Comparison of ENCODE assay signal across 10 cellular contexts in genomic region chr10:126049741-126050140, GRCh38.
DNase-seq lines count a peak whose midpoint lies in the region; ATAC-seq and TF ChIP-seq lines count a peak whose summit lies in the region.
"Had no signal": no experiment of that assay in that cellular context is flagged by ENCODE, and none has a peak within 500 bp of the region (broad histone marks: within the 10 kb centered on the region; RNA-seq: fewer than 3 reads in every experiment).

No MANE protein-coding gene starts in this region.

- TF ChIP-seq CTCF in cardiac fibroblast (IDR thresholded peaks at IDR 0.05; ENCODE audit: low read depth, low read length) (no peak), thyroid gland (IDR thresholded peaks at IDR 0.05) (no peak)

- H3K27me3 ChIP-seq in right cardiac atrium (ENCODE audit: control insufficient read depth, insufficient read depth), result no peaks in the 10 kb centered on the region
- no peaks in the 10 kb centered on the region for H3K27me3 ChIP-seq in thyroid gland

- H3K9me3 ChIP-seq in right cardiac atrium (ENCODE audit: control insufficient read depth, low read length) (no peaks in the 10 kb centered on the region), thyroid gland (no peaks in the 10 kb centered on the region)
- H3K9me3 ChIP-seq: HAP-1 had no signal

- WGBS in right cardiac atrium, result 28% methylated on average over 6 of the region's 6 CpGs
- 54 to 79% methylated on average over 6 of the region's 6 CpGs for WGBS in thyroid gland, 2 donors

- H3K36me3 ChIP-seq in thyroid gland, result no peaks in the 10 kb centered on the region
- H3K36me3 ChIP-seq: HAP-1 had no signal

- no peak overlapping the region for H3K4me3 ChIP-seq in cardiac fibroblast (replicated peaks in 1 of 2; ENCODE audit: low read depth in 2 of 2, low read length in 2 of 2)
- H3K4me3 ChIP-seq in right cardiac atrium (ENCODE audit: low read length), result no peak overlapping the region
- H3K4me3 ChIP-seq in thyroid gland (replicated peaks in 1 of 3), result no peak overlapping the region
- H3K4me3 ChIP-seq: HAP-1 had no signal

- ATAC-seq in right cardiac atrium, result peak; percentile 92 to 95

- peaks cover 7% of the 10 kb centered on the region for H3K4me1 ChIP-seq in right cardiac atrium (ENCODE audit: control insufficient read depth, insufficient read depth, low read length)
- peaks cover 0 to 4% of the 10 kb centered on the region in 2 donors for H3K4me1 ChIP-seq in thyroid gland

- no peak for TF ChIP-seq POLR2A in thyroid gland (IDR thresholded peaks at IDR 0.05)

- no peak overlapping the region for H3K27ac ChIP-seq in right cardiac atrium (ENCODE audit: low read length)
- no peak overlapping the region for H3K27ac ChIP-seq in thyroid gland

- intact Hi-C loops in right cardiac atrium (cut with DNase I), result no loop called here
- intact Hi-C loops in thyroid gland (cut with DNase I), result no loop called here

- DNase-seq in HT1080 (ENCODE audit: low read depth), result peak; percentile 71
- DNase-seq in cardiac fibroblast (ENCODE audit: low read depth in 2 of 2), result peak; percentile 81 to 84
- peak; percentile 53 to 81 (median 79) for DNase-seq in right cardiac atrium
- peak; percentile 9 to 10 for DNase-seq in thyroid gland
- DNase-seq in T1000 (lab: John Stamatoyannopoulos, UW), result no peak
- no peak for DNase-seq in GM19240 (ENCODE audit: insufficient read length, low spot score)
- DNase-seq in stimulated activated CD4-positive, alpha-beta T cell treated with anti-CD3 and anti-CD28 coated beads, Interleukin-2, amount 100 ng/mL, for 24 hours, result no peak
- DNase-seq: cortex of kidney, NCI-H1436 treated with DMSO at 0.1 percent for 48 hours had no signal

Comparison
In these comparisons a context has a peak if more than half of its experiments do, and no peak if none do; other contexts are left out.
1. DNase-seq: peak in HT1080 (single experiment), cardiac fibroblast (2 of 2), right cardiac atrium (3 of 3) and thyroid gland (2 of 2); none in T1000 (single experiment), GM19240 (single experiment) and stimulated activated CD4-positive, alpha-beta T cell treated with anti-CD3 and anti-CD28 coated beads, Interleukin-2, amount 100 ng/mL, for 24 hours (0 of 2).